8 cellular contexts compared by ENCODE assay signal in the genomic region with DNA sequence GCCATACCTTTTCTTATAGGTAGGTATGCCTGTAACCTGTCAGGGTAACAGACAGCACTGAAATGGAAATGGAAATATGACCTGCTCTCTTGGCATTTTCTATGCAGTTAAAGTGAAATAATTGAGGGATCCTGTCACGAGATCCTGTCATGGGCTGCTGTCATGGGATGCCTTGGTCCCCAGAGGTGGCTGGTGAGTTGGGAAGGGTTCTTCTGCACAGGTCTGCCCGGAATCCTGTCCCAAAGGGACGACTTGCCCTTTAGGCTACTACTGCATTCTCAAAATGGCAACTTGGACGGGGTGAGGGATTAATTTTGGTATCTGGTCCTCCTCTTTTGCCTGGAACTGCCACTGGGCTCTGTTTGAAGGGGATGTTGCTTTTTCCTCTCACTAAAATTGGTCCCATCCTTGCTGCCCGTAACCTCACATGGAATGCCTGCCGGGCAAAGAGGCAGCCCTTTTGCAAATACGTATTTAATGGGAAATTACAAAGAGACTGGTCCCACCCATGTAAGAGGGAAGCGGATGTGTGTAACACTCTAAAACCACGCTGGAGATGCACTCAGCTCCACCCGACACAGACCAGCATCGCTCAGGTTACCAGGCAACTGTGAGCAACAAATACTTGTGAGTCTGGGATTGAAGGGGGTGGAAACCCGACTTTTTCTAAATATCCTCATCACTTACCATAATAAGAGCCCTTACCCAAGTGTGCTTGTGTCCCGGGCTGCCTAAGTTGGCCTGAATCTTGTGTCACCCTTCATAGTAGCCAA. TPM values are rescaled to one million over a fixed set of nuclear protein-coding genes. Genes with fewer than 3 reads are reported as not detected.
A peak's percentile ranks its signal among the peaks of the same experiment; 100 is the strongest.
DNase-seq lines count a peak whose midpoint lies in the region; ATAC-seq and TF ChIP-seq lines count a peak whose summit lies in the region.

No MANE protein-coding gene starts in this region.

- peaks cover 18% of the 10 kb centered on the region; the same call in 1 of the 2 replicates for H3K36me3 ChIP-seq in PC-9 (ENCODE audit: low read depth)
- 0 out of 2 replicates have a peak, but pooled peaks cover 2% of the 10 kb centered on the region for H3K36me3 ChIP-seq in PC-3 (ENCODE audit: low read depth, low read length)

- peak overlapping the region; percentile 37 for H3K27ac Mint-ChIP-seq in activated naive CD4-positive, alpha-beta T cell treated with anti-CD3 and anti-CD28 coated beads for 36 hours

- BruUV-seq in PC-9 (replicated peaks; lab: Mats Ljungman, UMichigan) (no TSS peak), PC-3 (replicated peaks; lab: Mats Ljungman, UMichigan) (no TSS peak)

- no peaks in the 10 kb centered on the region for H3K9me3 ChIP-seq in PC-9 (ENCODE audit: insufficient read depth, low read depth)
- no peaks in the 10 kb centered on the region for H3K9me3 ChIP-seq in PC-3 (ENCODE audit: low read length)

- H3K27me3 Mint-ChIP-seq in activated naive CD4-positive, alpha-beta T cell treated with anti-CD3 and anti-CD28 coated beads for 36 hours (ENCODE audit: low read depth), result no peaks in the 10 kb centered on the region

- H3K79me2 ChIP-seq in PC-9 (ENCODE audit: low read depth) (peaks cover 90% of the 10 kb centered on the region), PC-3 (ENCODE audit: low read length) (peaks cover 30% of the 10 kb centered on the region)

- H3K4me3 ChIP-seq in PC-9 (no peak overlapping the region), PC-3 (ENCODE audit: low read length) (no peak overlapping the region)

- CTCF ChIA-PET in activated naive CD4-positive, alpha-beta T cell treated with anti-CD3 and anti-CD28 coated beads for 36 hours (lab: Charles Lee), result interaction anchor here (0.9 to 1.3 kb wide), 2 partner anchors 26 to 180 kb away, joined by 3 to 5 read pairs; no protein-coding TSS in a partner anchor
- CTCF ChIA-PET in PC-9 (lab: Charles Lee), result no interaction called here
- CTCF ChIA-PET in PC-3 (lab: Charles Lee), result no interaction called here

- no peaks in the 10 kb centered on the region for H3K27me3 ChIP-seq in PC-9 (ENCODE audit: insufficient read depth, low read depth)
- no peaks in the 10 kb centered on the region for H3K27me3 ChIP-seq in PC-3 (ENCODE audit: low read length)

- ATAC-seq in HG02798 (IDR thresholded peaks at IDR 0.05; ENCODE audit: poor library complexity, unreplicated experiment) (no peak), PC-3 (no peak)

- no peaks in the 10 kb centered on the region for H3K4me1 ChIP-seq in PC-9 (replicated peaks; ENCODE audit: insufficient read depth)
- H3K4me1 ChIP-seq in PC-3 (ENCODE audit: insufficient read depth, low read length), result peaks cover 17% of the 10 kb centered on the region

- peaks cover 51% of the 10 kb centered on the region for H3K4me1 Mint-ChIP-seq in activated naive CD4-positive, alpha-beta T cell treated with anti-CD3 and anti-CD28 coated beads for 36 hours (ENCODE audit: low read depth)

- H2AFZ ChIP-seq in PC-9 (no peak overlapping the region), PC-3 (ENCODE audit: low read length) (no peak overlapping the region)

- H3K27ac ChIP-seq in PC-9, result no peak overlapping the region
- no peak overlapping the region for H3K27ac ChIP-seq in PC-3 (ENCODE audit: low read length)

- no peak overlapping the region for H3K4me3 Mint-ChIP-seq in activated naive CD4-positive, alpha-beta T cell treated with anti-CD3 and anti-CD28 coated beads for 36 hours

- H3K9me2 ChIP-seq in PC-9 (ENCODE audit: insufficient read depth) (no peaks in the 10 kb centered on the region), PC-3 (replicated peaks; ENCODE audit: low read length) (no peaks in the 10 kb centered on the region)

- H3K36me3 Mint-ChIP-seq in activated naive CD4-positive, alpha-beta T cell treated with anti-CD3 and anti-CD28 coated beads for 36 hours (ENCODE audit: low read depth), result peaks cover 8% of the 10 kb centered on the region

- H3F3A ChIP-seq in PC-9 (ENCODE audit: insufficient read depth, low read depth) (peaks cover 4% of the 10 kb centered on the region), PC-3 (ENCODE audit: low read length, unreplicated experiment) (no peaks in the 10 kb centered on the region)

- intact Hi-C loops in activated naive CD4-positive, alpha-beta T cell treated with anti-CD3 and anti-CD28 coated beads for 36 hours (cut with micrococcal nuclease), result loop anchor here (1.0 kb wide), 1 partner anchor 299 kb away; the partner anchor contains the start of gene CCDC38
- intact Hi-C loops in PC-9 (cut with micrococcal nuclease; ENCODE audit: unreplicated experiment), result no loop called here
- intact Hi-C loops in PC-3 (cut with micrococcal nuclease), result no loop called here

- no peak overlapping the region for H3K9ac ChIP-seq in PC-3 (ENCODE audit: low read length)

- TF ChIP-seq CTCF in PC-9 (conservative IDR thresholded peaks at IDR 0.05), result no peak
- no peak for TF ChIP-seq CTCF in PC-3 (conservative IDR thresholded peaks at IDR 0.05; ENCODE audit: low read depth, low read length)

- peaks cover 65% of the 10 kb centered on the region for H4K20me1 ChIP-seq in PC-9 (ENCODE audit: insufficient read depth)
- H4K20me1 ChIP-seq in PC-3 (ENCODE audit: low read length), result no peaks in the 10 kb centered on the region

- H3K9me3 Mint-ChIP-seq in activated naive CD4-positive, alpha-beta T cell treated with anti-CD3 and anti-CD28 coated beads for 36 hours, result no peaks in the 10 kb centered on the region

- DNase-seq in NK-92 treated with Interleukin-12 subunit alpha and Interleukin-12 subunit beta, amount 100 ng/mL, for 24 hours (lab: John Stamatoyannopoulos, UW), result peak; percentile 55
- DNase-seq in activated naive CD4-positive, alpha-beta T cell treated with anti-CD3 and anti-CD28 coated beads for 36 hours, result peak; percentile 75
- DNase-seq in kidney tubule cell (ENCODE audit: low spot score) (peak; percentile 9), LoVo (ENCODE audit: low spot score) (no peak), PC-9 (no peak), PC-3 (no peak)
- DNase-seq in stimulated activated CD8-positive, alpha-beta memory T cell treated with anti-CD3 and anti-CD28 coated beads, Interleukin-4, amount 100 ng/mL, for 48 hours, result peak; percentile 63

- no peak overlapping the region for H3K4me2 ChIP-seq in PC-9
- H3K4me2 ChIP-seq in PC-3 (ENCODE audit: low read length), result no peak overlapping the region

- POLR2A ChIA-PET in PC-9 (lab: Charles Lee; ENCODE audit: unreplicated experiment) (no interaction called here), PC-3 (lab: Charles Lee; ENCODE audit: unreplicated experiment) (no interaction called here)

RNA-seq across cellular contexts. Expression of gene ELK3, which starts 47.5 kb away (rescaled TPM):
- total RNA-seq in activated naive CD4-positive, alpha-beta T cell treated with anti-CD3 and anti-CD28 coated beads for 36 hours, result 10 to 100 TPM; 11.4 to 14.1 TPM
- total RNA-seq in PC-9 (2021) (48.0 and 52.3 TPM in 2 replicates), PC-3 (2014; rRNA removed) (16.2 and 16.9 TPM in 2 replicates)

Comparison
In these comparisons a context has a peak if more than half of its experiments do, and no peak if none do; other contexts are left out.
1. DNase-seq: peak in NK-92 treated with Interleukin-12 subunit alpha and Interleukin-12 subunit beta, amount 100 ng/mL, for 24 hours (single experiment), activated naive CD4-positive, alpha-beta T cell treated with anti-CD3 and anti-CD28 coated beads for 36 hours (single experiment), kidney tubule cell (single experiment) and stimulated activated CD8-positive, alpha-beta memory T cell treated with anti-CD3 and anti-CD28 coated beads, Interleukin-4, amount 100 ng/mL, for 48 hours (single experiment); none in LoVo (single experiment), PC-9 (0 of 2) and PC-3 (single experiment).